In genomic region chr12:129074379-129074778, GRCh38 we compare ENCODE assay signal across 21 cellular contexts.
"Had no signal": no experiment of that assay in that cellular context is flagged by ENCODE, and none has a peak within 500 bp of the region (broad histone marks: within the 10 kb centered on the region; RNA-seq: fewer than 3 reads in every experiment).

No MANE protein-coding gene starts in this region.

- H3K27me3 Mint-ChIP-seq: dendritic cell treated with granulocyte-macrophage colony-stimulating factor and Interleukin-4, amounts not matched to agents 40 ng/mL and 50 ng/mL, for 4 days had no signal

- ATAC-seq: effector memory CD8-positive, alpha-beta T cell; esophagus mucosa; foreskin keratinocyte; gastrocnemius medialis; gastroesophageal sphincter; heart left ventricle; heart right ventricle had no signal

- H3K4me3 Mint-ChIP-seq: dendritic cell treated with granulocyte-macrophage colony-stimulating factor and Interleukin-4, amounts not matched to agents 40 ng/mL and 50 ng/mL, for 4 days; effector memory CD8-positive, alpha-beta T cell; endodermal cell had no signal

- DNase-seq: colonic mucosa; cortex of kidney; dermis blood vessel endothelial cell; dorsolateral prefrontal cortex; effector CD4-positive, alpha-beta T cell; effector CD8-positive, alpha-beta T cell; effector memory CD4-positive, alpha-beta T cell; effector memory CD8-positive, alpha-beta T cell; erythroblast; esophagus squamous epithelium; foreskin fibroblast; foreskin keratinocyte; foreskin melanocyte; gastrocnemius medialis; glutamatergic neuron; heart left ventricle; heart right ventricle had no signal

- H3K27ac Mint-ChIP-seq: dendritic cell treated with granulocyte-macrophage colony-stimulating factor and Interleukin-4, amounts not matched to agents 40 ng/mL and 50 ng/mL, for 4 days; effector memory CD8-positive, alpha-beta T cell; endodermal cell had no signal

- H3K9me3 Mint-ChIP-seq: dendritic cell treated with granulocyte-macrophage colony-stimulating factor and Interleukin-4, amounts not matched to agents 40 ng/mL and 50 ng/mL, for 4 days; effector memory CD8-positive, alpha-beta T cell; endodermal cell had no signal
